ENCODE assay signal across 8 cellular contexts in the genomic region with DNA sequence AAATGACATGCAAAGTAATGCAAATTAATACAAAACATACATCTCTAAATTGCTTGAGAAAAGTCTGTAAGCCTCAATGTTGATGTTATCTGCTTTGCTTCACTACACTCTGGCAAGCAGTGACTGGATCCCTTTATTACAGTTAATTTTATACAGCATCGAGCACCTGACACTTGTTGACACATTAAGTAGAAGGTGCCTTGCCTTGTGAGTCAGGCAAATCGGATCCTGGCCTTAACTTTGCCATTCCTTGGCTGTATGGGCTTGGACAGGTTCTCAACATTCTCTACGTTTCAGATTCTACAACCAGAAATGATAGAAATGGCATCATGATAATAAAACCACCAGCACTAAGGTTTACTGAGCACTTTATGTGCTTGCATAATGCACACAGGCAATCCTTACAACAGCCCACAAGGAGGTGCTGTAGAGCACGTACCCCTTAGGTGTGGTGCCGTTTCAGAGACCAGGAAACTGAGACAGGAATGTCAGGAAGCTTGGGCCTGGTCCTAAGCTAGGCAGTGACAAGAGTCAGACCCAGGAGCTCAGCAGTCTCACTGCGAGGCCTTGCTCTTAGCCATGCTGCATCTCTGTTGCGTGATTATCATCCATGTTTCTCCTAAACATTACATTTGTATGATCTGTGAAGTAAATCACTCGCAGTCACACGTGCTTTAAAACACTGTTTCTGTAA. TPM values are rescaled to one million over a fixed set of nuclear protein-coding genes. Genes with fewer than 3 reads are reported as not detected.
DNase-seq lines count a peak whose midpoint lies in the region; ATAC-seq and TF ChIP-seq lines count a peak whose summit lies in the region.

No MANE protein-coding gene starts in this region.

- no peak overlapping the region for H3K27ac Mint-ChIP-seq in neural crest cell (ENCODE audit: unreplicated experiment)

- TF ChIP-seq POLR2A in erythroblast (IDR thresholded peaks at IDR 0.05; ENCODE audit: low read length): no peak

- peak; percentile 78 for TF ChIP-seq CTCF in neural crest cell (conservative IDR thresholded peaks at IDR 0.05)

- H3K27me3 Mint-ChIP-seq in neural crest cell (ENCODE audit: low read depth): peaks cover 31% of the 10 kb centered on the region

- H3K36me3 Mint-ChIP-seq in neural crest cell (ENCODE audit: low read depth): no peaks in the 10 kb centered on the region

- no peaks in the 10 kb centered on the region for H3K9me3 Mint-ChIP-seq in neural crest cell

- DNase-seq in AG08395 (ENCODE audit: low spot score): peak; percentile 48
- DNase-seq in NOMO-1 (lab: John Stamatoyannopoulos, UW; ENCODE audit: unreplicated experiment in 2 of 2): peak; percentile 16 to 53
- DNase-seq in activated CD8-positive, alpha-beta memory T cell treated with anti-CD3 and anti-CD28 coated beads, Interleukin-2, amount 50 U/mL, for 48 hours: peak; percentile 73
- peak; percentile 65 to 83 for DNase-seq in erythroblast (lab: John Stamatoyannopoulos, UW)
- peak; percentile 51 for DNase-seq in neural crest cell (ENCODE audit: low read depth, low spot score)
- DNase-seq in NCI-H1092 (lab: John Stamatoyannopoulos, UW): no peak

- ATAC-seq in GM21723 (IDR thresholded peaks at IDR 0.05; ENCODE audit: unreplicated experiment): peak; percentile 31
- ATAC-seq in HG03457 (IDR thresholded peaks at IDR 0.05; ENCODE audit: unreplicated experiment): no peak

- peaks cover 31% of the 10 kb centered on the region for H3K4me1 Mint-ChIP-seq in neural crest cell

- peak overlapping the region; percentile 81 for H3K4me3 Mint-ChIP-seq in neural crest cell

RNA-seq across cellular contexts. Expression of a gene that starts 2.6 kb away (rescaled TPM):
- 0.39 and 0.56 TPM in 2 replicates for total RNA-seq in neural crest cell
